ENCODE assay signal across 12 cellular contexts in the genomic region with DNA sequence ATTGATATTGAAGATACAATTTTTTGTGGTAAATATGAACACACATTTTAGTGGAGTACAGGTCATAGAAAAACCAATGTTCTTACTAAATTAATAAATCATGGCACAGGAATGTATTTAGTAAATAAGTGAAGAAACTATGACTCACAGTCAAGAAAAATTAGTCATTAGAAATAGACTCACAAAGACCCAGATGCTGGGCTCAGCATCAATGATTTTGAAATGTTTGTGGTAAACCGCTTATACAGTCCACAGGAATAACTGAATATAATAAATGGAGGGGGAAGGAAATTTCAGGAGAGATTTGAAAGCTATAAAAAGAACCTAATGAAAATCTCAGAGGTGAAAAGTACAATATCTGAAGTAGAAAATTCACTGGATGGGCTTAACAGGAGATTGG.
A peak's percentile ranks its signal among the peaks of the same experiment; 100 is the strongest.
DNase-seq lines count a peak whose midpoint lies in the region; ATAC-seq, FAIRE-seq and TF ChIP-seq lines count a peak whose summit lies in the region.
"Had no signal": no experiment of that assay in that cellular context is flagged by ENCODE, and none has a peak within 500 bp of the region (broad histone marks: within the 10 kb centered on the region; RNA-seq: fewer than 3 reads in every experiment).

No MANE protein-coding gene starts in this region.

- no peak for ATAC-seq in HG02973 (IDR thresholded peaks at IDR 0.05; ENCODE audit: unreplicated experiment)
- ATAC-seq: left colon had no signal

- no peaks in the 10 kb centered on the region for H3K9me1 ChIP-seq in keratinocyte (ENCODE audit: control insufficient read depth, extremely low read depth, insufficient read depth, low read length)

- no peaks in the 10 kb centered on the region for H4K20me1 ChIP-seq in keratinocyte (ENCODE audit: control insufficient read depth, extremely low read depth, insufficient read depth, low read length)

- H3K9me3 ChIP-seq in keratinocyte (ENCODE audit: control insufficient read depth, low read depth, low read length), result no peaks in the 10 kb centered on the region

- H3K4me2 ChIP-seq in keratinocyte (ENCODE audit: control insufficient read depth, extremely low read depth, insufficient read depth, low read depth, low read length), result peak overlapping the region; percentile 26

- no peaks in the 10 kb centered on the region for H3K36me3 ChIP-seq in keratinocyte (ENCODE audit: control insufficient read depth in 2 of 2, extremely low read depth in 1 of 2, insufficient read depth in 2 of 2, low read length in 2 of 2)

- no peak for TF ChIP-seq CTCF in AG10803 (conservative IDR thresholded peaks at IDR 0.05; ENCODE audit: low read length)
- TF ChIP-seq CTCF in keratinocyte (optimal IDR thresholded peaks at IDR 0.05 in 1 of 3, IDR thresholded peaks at IDR 0.05 in 1 of 3, conservative IDR thresholded peaks at IDR 0.05 in 1 of 3; ENCODE audit: extremely low read depth in 1 of 3, insufficient read depth in 2 of 3, low read length in 3 of 3), result no peak

- peaks cover 9% of the 10 kb centered on the region for H3K4me1 ChIP-seq in keratinocyte (ENCODE audit: control insufficient read depth, extremely low read depth, insufficient read depth, low read length)

- no peak overlapping the region for H3K9ac ChIP-seq in keratinocyte (ENCODE audit: control insufficient read depth, extremely low read depth, insufficient read depth, low read length)

- dilution Hi-C loops in keratinocyte (cut with MboI; ENCODE audit: extremely low pct_ligation_motif_present, low sequenced_read_pairs), result no loop called here

- peak; percentile 91 for DNase-seq in AG10803 (ENCODE audit: low read depth)
- DNase-seq in LHCN-M2 (ENCODE audit: low read depth), result peak; percentile 92
- DNase-seq in amniotic epithelial cell (ENCODE audit: low read depth), result peak; percentile 94
- DNase-seq in keratinocyte (ENCODE audit: low read depth, low spot score), result peak; percentile 59
- DNase-seq in NCI-H146 treated with DMSO at 0.1 percent for 48 hours (lab: John Stamatoyannopoulos, UW; ENCODE audit: unreplicated experiment), result no peak
- no peak for DNase-seq in GM19238 (ENCODE audit: insufficient read length, low spot score)
- DNase-seq in NCI-H2029 treated with DMSO at 0.1 percent for 48 hours (lab: John Stamatoyannopoulos, UW), result no peak
- DNase-seq: activated CD4-positive, alpha-beta T cell treated with anti-CD3 and anti-CD28 coated beads for 48 hours; left colon had no signal

- H3K4me3 ChIP-seq in AG10803 (ENCODE audit: low read length) (no peak overlapping the region), keratinocyte (ENCODE audit: control insufficient read depth in 2 of 3, extremely low read depth in 1 of 3, insufficient read depth in 2 of 3, low read depth in 1 of 3, low read length in 3 of 3) (no peak overlapping the region)

- no peak for FAIRE-seq in keratinocyte (lab: Jason Lieb, UNC)
- FAIRE-seq: frontal cortex had no signal

- no peaks in the 10 kb centered on the region for H3K79me2 ChIP-seq in keratinocyte (ENCODE audit: control insufficient read depth, insufficient read depth, low read length)

- H3K27me3 ChIP-seq in keratinocyte (ENCODE audit: control insufficient read depth, extremely low read depth, insufficient read depth, low read length), result peaks cover 11% of the 10 kb centered on the region

- no peak overlapping the region for H2AFZ ChIP-seq in keratinocyte (ENCODE audit: control insufficient read depth, low read length)

- H3K27ac ChIP-seq in keratinocyte (ENCODE audit: control insufficient read depth, insufficient read depth, low read length), result no peak overlapping the region
- H3K27ac ChIP-seq: C4-2B had no signal

Comparison
In these comparisons a context has a peak if more than half of its experiments do, and no peak if none do; other contexts are left out.
1. DNase-seq: peak in AG10803 (single experiment), LHCN-M2 (single experiment), amniotic epithelial cell (single experiment) and keratinocyte (single experiment); none in NCI-H146 treated with DMSO at 0.1 percent for 48 hours (single experiment), GM19238 (single experiment) and NCI-H2029 treated with DMSO at 0.1 percent for 48 hours (single experiment).